ENCODE assay signal across 22 cellular contexts in genomic region chr10:34184901-34185386, GRCh38.
DNase-seq lines count a peak whose midpoint lies in the region; ATAC-seq and TF ChIP-seq lines count a peak whose summit lies in the region.
"Had no signal": no experiment of that assay in that cellular context is flagged by ENCODE, and none has a peak within 500 bp of the region (broad histone marks: within the 10 kb centered on the region; RNA-seq: fewer than 3 reads in every experiment).

No MANE protein-coding gene starts in this region.

- DNase-seq in left ventricle myocardium superior (no peak), Right ventricle myocardium superior (no peak), NCI-H524 treated with DMSO at 0.1 percent for 48 hours (lab: John Stamatoyannopoulos, UW) (no peak), HEK293T (ENCODE audit: extremely low spot score) (no peak), NOMO-1 treated with DMSO at 0.1 percent for 48 hours (lab: John Stamatoyannopoulos, UW; ENCODE audit: unreplicated experiment) (no peak), HCEC 1CT (no peak)
- DNase-seq: activated CD8-positive, alpha-beta T cell treated with anti-CD3 and anti-CD28 coated beads, Interleukin-2, amount 10 ng/mL, durations not matched to agents 7 days and 5 days; CD4-positive, CD25-positive, alpha-beta regulatory T cell; erythroblast; immature natural killer cell; midbrain; NCI-H1105; NCI-H446 treated with DMSO at 0.1 percent for 48 hours; stimulated activated naive CD8-positive, alpha-beta T cell treated with anti-CD3 and anti-CD28 coated beads, Interleukin-15, Interleukin-2, amounts not matched to agents 100 U/mL and 50 U/mL, for 24 hours; T-helper 1 cell; upper lobe of right lung; WERI-Rb-1 had no signal

- WGBS in liver, result 20% methylated on average over 1 of the region's 1 CpG

- no peak overlapping the region for H3K4me3 ChIP-seq in liver (ENCODE audit: low read depth in 1 of 3, low read length in 3 of 3)
- H3K4me3 ChIP-seq: A549, coronary artery, K562, upper lobe of right lung had no signal

- H3K9ac ChIP-seq in liver (ENCODE audit: low read depth in 1 of 2, low read length in 2 of 2), result no peak overlapping the region

- intact Hi-C loops in left ventricle myocardium superior (cut with micrococcal nuclease), result no loop called here
- intact Hi-C loops in Right ventricle myocardium superior (cut with DNase I), result no loop called here

- H3K27me3 ChIP-seq in liver (ENCODE audit: control insufficient read depth in 4 of 4, insufficient read depth in 4 of 4, low read length in 3 of 4), result no peaks in the 10 kb centered on the region
- H3K27me3 ChIP-seq: upper lobe of right lung had no signal

- CTCF ChIA-PET in HEK293T (lab: Yijun Ruan, JAX), result no interaction called here

- no peak overlapping the region for H3K27ac ChIP-seq in liver (ENCODE audit: low read depth in 1 of 2, low read length in 2 of 2)
- H3K27ac ChIP-seq: A549, coronary artery, upper lobe of right lung, WERI-Rb-1 had no signal

- no peaks in the 10 kb centered on the region for H3K9me3 ChIP-seq in liver (ENCODE audit: control insufficient read depth in 4 of 4, low read length in 3 of 4)
- H3K9me3 ChIP-seq: A549, upper lobe of right lung had no signal

- TF ChIP-seq RAD21 in liver (IDR thresholded peaks at IDR 0.05), result peak; percentile 12 to 42

- H3K4me1 ChIP-seq in liver (ENCODE audit: control insufficient read depth in 4 of 4, insufficient read depth in 4 of 4, low read length in 3 of 4), result peaks cover 0 to 13% (median 11%) of the 10 kb centered on the region in 4 donors

- no peaks in the 10 kb centered on the region for H3K36me3 ChIP-seq in liver (ENCODE audit: control insufficient read depth in 4 of 4, insufficient read depth in 3 of 4, low read depth in 1 of 4, low read length in 3 of 4)
- H3K36me3 ChIP-seq: upper lobe of right lung, WERI-Rb-1 had no signal

- POLR2A ChIA-PET in HEK293T (lab: Yijun Ruan, JAX), result no interaction called here

- ATAC-seq in left ventricle myocardium superior, result peak; percentile 47
- ATAC-seq in Right ventricle myocardium superior (ENCODE audit: poor library complexity), result no peak
- no peak for ATAC-seq in SK-N-SH treated with all-trans-retinoic acid at 6 μM for 48 hours
- ATAC-seq: A549; activated CD8-positive, alpha-beta T cell treated with anti-CD3 and anti-CD28 coated beads, Interleukin-2, amount 10 ng/mL, durations not matched to agents 7 days and 5 days; K562; stimulated activated naive CD8-positive, alpha-beta T cell treated with anti-CD3 and anti-CD28 coated beads, Interleukin-15, Interleukin-2, amounts not matched to agents 100 U/mL and 50 U/mL, for 24 hours; upper lobe of right lung had no signal

- TF ChIP-seq CTCF in liver (IDR thresholded peaks at IDR 0.05; ENCODE audit: low read depth, low read length, missing input control), result no peak

TF ChIP-seq in SK-N-SH treated with all-trans-retinoic acid at 6 μM for 48 hours, 23 proteins besides CTCF, POLR2A, EP300 and RAD21:
- TF ChIP-seq ISL1 (CRISPR knock-in tag; IDR thresholded peaks at IDR 0.05) (peak; percentile 54), SNAI2 (CRISPR knock-in tag; IDR thresholded peaks at IDR 0.05) (no peak)

TF ChIP-seq in liver, 16 proteins besides CTCF, POLR2A, EP300 and RAD21 (continues in another document):
- TF ChIP-seq HNF4A (conservative IDR thresholded peaks at IDR 0.05), result peak; percentile 50 to 54
- no peak for TF ChIP-seq JUND (IDR thresholded peaks at IDR 0.05)
- TF ChIP-seq ZBTB33 (IDR thresholded peaks at IDR 0.05), result no peak
- no peak for TF ChIP-seq SP1 (IDR thresholded peaks at IDR 0.05)
- TF ChIP-seq TAF1 (conservative IDR thresholded peaks at IDR 0.05), result no peak
- TF ChIP-seq EGR1 (IDR thresholded peaks at IDR 0.05; ENCODE audit: low read depth in 2 of 2), result no peak
- TF ChIP-seq, protein P1, sequence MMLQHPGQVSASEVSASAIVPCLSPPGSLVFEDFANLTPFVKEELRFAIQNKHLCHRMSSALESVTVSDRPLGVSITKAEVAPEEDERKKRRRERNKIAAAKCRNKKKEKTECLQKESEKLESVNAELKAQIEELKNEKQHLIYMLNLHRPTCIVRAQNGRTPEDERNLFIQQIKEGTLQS (IDR thresholded peaks at IDR 0.05), result no peak
- TF ChIP-seq FOXA2 (IDR thresholded peaks at IDR 0.05), result no peak

TF ChIP-seq in HEK293T, 16 proteins besides CTCF, POLR2A, EP300 and RAD21:
- TF ChIP-seq CTBP1 (IDR thresholded peaks at IDR 0.05; ENCODE audit: borderline replicate concordance) (no peak), LEF1 (IDR thresholded peaks at IDR 0.05; ENCODE audit: borderline replicate concordance) (no peak), NFRKB (IDR thresholded peaks at IDR 0.05) (no peak), L3MBTL2 (conservative IDR thresholded peaks at IDR 0.05) (no peak), PKNOX1 (IDR thresholded peaks at IDR 0.05) (no peak)
